24 cellular contexts compared by ENCODE assay signal in genomic region chr4:164761233-164761632, GRCh38. TPM values are rescaled to one million over a fixed set of nuclear protein-coding genes. Genes with fewer than 3 reads are reported as not detected.
"Had no signal": no experiment of that assay in that cellular context is flagged by ENCODE, and none has a peak within 500 bp of the region (broad histone marks: within the 10 kb centered on the region; RNA-seq: fewer than 3 reads in every experiment).

No MANE protein-coding gene starts in this region.

- H3K27ac ChIP-seq: KMS-11, SJSA1, SK-N-MC had no signal

- H3K36me3 ChIP-seq: SJSA1 had no signal

- H3K9ac ChIP-seq: KMS-11 had no signal

- DNase-seq: Kasumi-1, MV-4-11, NCI-H1048, NCI-H1105, NCI-H1417, NCI-H146, NCI-H1694 treated with DMSO at 0.1 percent for 48 hours, NCI-H1930, NCI-H2081, NCI-H2107, NCI-H2227 treated with DMSO at 0.1 percent for 48 hours, NCI-H524, NCI-H526 treated with DMSO at 0.1 percent for 48 hours, NCI-H748 treated with DMSO at 0.1 percent for 48 hours, Right ventricle myocardium superior, RPMI8226, SIG-M5 had no signal

- H3K9me3 ChIP-seq: SJSA1 had no signal

- H3K27me3 ChIP-seq: SJSA1 had no signal

- ATAC-seq: K562 had no signal

- H3K4me3 ChIP-seq: K562, SJSA1, SK-N-MC had no signal

RNA-seq across cellular contexts. Expression of gene SMIM31, which starts 7.3 kb away (rescaled TPM):
- total RNA-seq: HT1080, K562, MCF 10A, Right ventricle myocardium superior, SJSA1 had no signal
- polyA plus RNA-seq: IgD-negative memory B cell, K562 had no signal
